Comparison of ENCODE assay signal across 13 cellular contexts in genomic region chr1:112710586-112710985, GRCh38. TPM values are rescaled to one million over a fixed set of nuclear protein-coding genes. Genes with fewer than 3 reads are reported as not detected.
DNase-seq lines count a peak whose midpoint lies in the region; ATAC-seq and TF ChIP-seq lines count a peak whose summit lies in the region.
"Had no signal": no experiment of that assay in that cellular context is flagged by ENCODE, and none has a peak within 500 bp of the region (broad histone marks: within the 10 kb centered on the region; RNA-seq: fewer than 3 reads in every experiment).

No MANE protein-coding gene starts in this region.

- H3K4me1 ChIP-seq in BLaER1 (peaks cover 45% of the 10 kb centered on the region), mesendoderm (ENCODE audit: control insufficient read depth, low read depth, low read length) (peaks cover 16% of the 10 kb centered on the region), spleen (peaks cover 5 to 45% (median 34%) of the 10 kb centered on the region in 6 donors)

- H4K20me1 ChIP-seq in BLaER1 = peaks cover 14% of the 10 kb centered on the region

- TF ChIP-seq CTCF in CD14-positive monocyte (IDR thresholded peaks at IDR 0.05) (no peak), spleen (IDR thresholded peaks at IDR 0.05 in 8 of 11, conservative IDR thresholded peaks at IDR 0.05 in 3 of 11) (no peak)

- H3K4ac ChIP-seq in mesendoderm (ENCODE audit: low read depth, low read length) = no peak overlapping the region

- no peak overlapping the region for H3K27ac Mint-ChIP-seq in CD14-positive monocyte
- H3K27ac Mint-ChIP-seq: CD4-positive, alpha-beta memory T cell had no signal

- no peak for ATAC-seq in GM18517 (IDR thresholded peaks at IDR 0.05; ENCODE audit: unreplicated experiment)
- ATAC-seq: A549 had no signal

- H3K23ac ChIP-seq in mesendoderm (ENCODE audit: low read length) = peak overlapping the region; percentile 66

- H2BK120ac ChIP-seq in mesendoderm (ENCODE audit: low read depth, low read length) = no peak overlapping the region

- H3K79me1 ChIP-seq in mesendoderm (ENCODE audit: low read length) = peaks cover 3% of the 10 kb centered on the region

- H4K8ac ChIP-seq in mesendoderm (ENCODE audit: low read depth, low read length) = no peak overlapping the region

- H3K9me3 ChIP-seq in BLaER1 (no peaks in the 10 kb centered on the region), spleen (no peaks in the 10 kb centered on the region)
- H3K9me3 ChIP-seq: A549, HAP-1 had no signal

- peak overlapping the region; percentile 8 to 20 for H3K4me3 Mint-ChIP-seq in CD14-positive monocyte
- H3K4me3 Mint-ChIP-seq: CD4-positive, alpha-beta memory T cell had no signal

- H3K27me3 ChIP-seq in BLaER1 (peaks cover 21% of the 10 kb centered on the region), mesendoderm (ENCODE audit: insufficient read depth, low read length, poor library complexity) (no peaks in the 10 kb centered on the region), spleen (replicated peaks in 1 of 7) (peaks cover 0 to 16% (median 0%) of the 10 kb centered on the region in 7 donors)

- no peak overlapping the region for H4K5ac ChIP-seq in mesendoderm (ENCODE audit: low read length)

- TF ChIP-seq POLR2A in spleen (IDR thresholded peaks at IDR 0.05) = no peak

- no peak overlapping the region for H2BK5ac ChIP-seq in mesendoderm (ENCODE audit: low read length)

- peaks cover 6% of the 10 kb centered on the region for H3K79me2 ChIP-seq in mesendoderm (ENCODE audit: control insufficient read depth, insufficient read depth, low read length)

- H3K4me2 ChIP-seq in BLaER1 (peak overlapping the region; percentile 48), mesendoderm (ENCODE audit: low read length) (no peak overlapping the region)
- H3K4me2 ChIP-seq: A549 had no signal

- H2BK15ac ChIP-seq in mesendoderm (replicated peaks; ENCODE audit: low read depth) = no peak overlapping the region

- no peak overlapping the region for H3K56ac ChIP-seq in mesendoderm (ENCODE audit: low read length)

- intact Hi-C loops in CD14-positive monocyte (cut with micrococcal nuclease) = loop anchor here (5.0 to 10.0 kb wide), 3 partner anchors 244 to 1574 kb away; partner anchors contain the start of gene SLC16A1 (in 1 of the 2)
- intact Hi-C loops in spleen (cut with DNase I; ENCODE audit: low total_unique reads) = no loop called here

- H3K4me3 ChIP-seq in BLaER1 = no peak overlapping the region
- no peak overlapping the region for H3K4me3 ChIP-seq in mesendoderm (ENCODE audit: low read length)
- H3K4me3 ChIP-seq in spleen = no peak overlapping the region
- H3K4me3 ChIP-seq: A549, HAP-1 had no signal

- peaks cover 28% of the 10 kb centered on the region for H3K4me1 Mint-ChIP-seq in CD14-positive monocyte

- peaks cover 0 to 1% of the 10 kb centered on the region in 2 donors for H3K36me3 Mint-ChIP-seq in CD14-positive monocyte
- H3K36me3 Mint-ChIP-seq: CD4-positive, alpha-beta memory T cell; IgD-negative memory B cell had no signal

- no peak overlapping the region for H3K18ac ChIP-seq in mesendoderm (ENCODE audit: low read length)

- no peak overlapping the region for H2AK5ac ChIP-seq in mesendoderm (ENCODE audit: low read length)

- WGBS in mesendoderm (ENCODE audit: extremely low coverage, insufficient coverage, low lambda C conversion rate) = no CpG with 5 or more reads among the region's 3 CpGs
- 75 to 95% (median 91%) methylated on average over 3 of the region's 3 CpGs for WGBS in spleen, 5 donors

- H3K27ac ChIP-seq in BLaER1 (no peak overlapping the region), mesendoderm (ENCODE audit: low read depth, low read length) (no peak overlapping the region), spleen (no peak overlapping the region)
- H3K27ac ChIP-seq: A549 had no signal

- DNase-seq in CD14-positive monocyte (ENCODE audit: low spot score) (no peak), mesendoderm (no peak), spleen (peak; percentile 58), DMS53 (lab: John Stamatoyannopoulos, UW) (no peak)
- DNase-seq: C1 segment of cervical spinal cord; CD4-positive, alpha-beta memory T cell; DMS79 treated with DMSO at 0.1 percent for 48 hours; EL had no signal

- H3K27me3 Mint-ChIP-seq in CD14-positive monocyte (ENCODE audit: low read depth in 3 of 3) = peaks cover 27 to 60% (median 42%) of the 10 kb centered on the region in 3 donors
- H3K27me3 Mint-ChIP-seq: IgD-negative memory B cell had no signal

- H3K9ac ChIP-seq in BLaER1 = no peak overlapping the region
- H3K9ac ChIP-seq in mesendoderm (ENCODE audit: low read length) = no peak overlapping the region

- H3K9me3 Mint-ChIP-seq in CD14-positive monocyte = peaks cover 0 to 2% (median 0%) of the 10 kb centered on the region in 7 donors
- H3K9me3 Mint-ChIP-seq: CD4-positive, alpha-beta memory T cell; IgD-negative memory B cell had no signal

- H3K36me3 ChIP-seq in BLaER1 (no peaks in the 10 kb centered on the region), mesendoderm (ENCODE audit: control insufficient read depth, insufficient read depth, low read length) (no peaks in the 10 kb centered on the region), spleen (no peaks in the 10 kb centered on the region)
- H3K36me3 ChIP-seq: HAP-1 had no signal

RNA-seq across cellular contexts. Expression of gene RHOC, which starts 3.7 kb away (rescaled TPM):
- polyA plus RNA-seq in CD14-positive monocyte = 10 to 100 TPM; 78.9 to 91.5 TPM
- polyA plus RNA-seq in mesendoderm (2013, experiment 1 of 2) = 107 TPM
- polyA plus RNA-seq in mesendoderm (2013, experiment 2 of 2) = 105 TPM
- total RNA-seq in spleen = 100 to 1,000 TPM; 125 to 292 (median 210) TPM
- 100 to 1,000 TPM; 120 to 323 (median 153) TPM for polyA plus RNA-seq in spleen

RNA-seq across cellular contexts. Expression of gene PPM1J, which starts 4.5 kb away (rescaled TPM):
- polyA plus RNA-seq in CD14-positive monocyte (under 1 TPM; 0.28 to 0.75 TPM), spleen (1 to 10 TPM; 1.3 to 1.9 (median 1.5) TPM)
- polyA plus RNA-seq in mesendoderm (2013, experiment 1 of 2) = 9.5 TPM
- 8.6 TPM for polyA plus RNA-seq in mesendoderm (2013, experiment 2 of 2)
- total RNA-seq in spleen = 1 to 10 TPM in 5 of 7 donors, under 1 TPM in 2; 0.51 to 1.8 (median 1.3) TPM

RNA-seq across cellular contexts. Expression of gene MOV10, which starts 36.1 kb away (rescaled TPM):
- polyA plus RNA-seq in CD14-positive monocyte (10 to 100 TPM; 12.0 to 13.6 TPM), spleen (10 to 100 TPM; 23.5 to 62.5 (median 50.8) TPM)
- 49.5 TPM for polyA plus RNA-seq in mesendoderm (2013, experiment 1 of 2)
- 46.4 TPM for polyA plus RNA-seq in mesendoderm (2013, experiment 2 of 2)
- total RNA-seq in spleen = 10 to 100 TPM; 45.5 to 92.3 (median 60.2) TPM
